ENCODE assay signal across 9 cellular contexts in the genomic region with DNA sequence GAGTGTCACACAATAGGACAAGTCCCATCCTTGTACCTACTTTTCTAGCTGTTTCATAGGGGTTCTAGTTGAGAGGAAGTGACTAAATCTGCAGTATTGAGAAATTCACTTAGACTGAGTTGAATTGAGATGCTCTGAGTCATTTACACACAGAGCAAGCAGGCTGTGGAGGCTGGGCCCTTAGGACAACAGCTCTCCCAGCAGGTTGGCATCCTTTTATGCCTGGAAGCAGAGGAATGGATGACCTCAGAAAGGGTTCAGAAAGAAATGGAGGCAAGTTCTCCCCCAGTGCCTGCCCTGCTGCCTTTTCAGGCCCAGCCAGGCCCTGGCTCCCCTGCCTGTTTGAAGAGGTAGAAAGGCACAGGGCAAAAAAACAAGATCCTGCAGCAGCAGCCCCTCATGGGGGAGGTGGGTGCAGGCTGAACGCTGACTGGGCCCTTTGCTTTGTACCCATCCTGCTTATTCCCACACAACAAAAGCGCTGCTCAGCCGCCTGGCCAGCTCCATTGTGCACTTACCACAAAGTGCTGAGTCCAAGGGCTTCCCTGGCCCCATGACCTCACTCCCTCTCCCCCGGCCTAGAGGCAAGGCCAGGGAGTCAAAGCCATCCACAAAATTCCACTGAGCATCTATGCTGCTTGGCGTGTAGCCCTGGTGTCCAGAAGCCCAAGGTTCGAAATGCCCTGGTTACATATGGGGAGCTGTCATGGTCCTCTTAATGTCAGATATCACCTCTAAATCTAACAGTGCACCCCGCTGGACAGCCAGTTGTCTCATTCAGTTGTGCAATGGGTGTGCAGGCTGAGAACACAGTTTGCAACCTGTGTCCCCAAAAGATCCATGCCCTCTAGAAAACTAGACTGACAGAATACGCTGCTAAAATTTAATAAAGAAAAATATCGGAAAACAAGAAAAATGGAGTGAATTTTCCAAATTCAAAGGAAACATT. TPM values are rescaled to one million over a fixed set of nuclear protein-coding genes. Genes with fewer than 3 reads are reported as not detected.
DNase-seq lines count a peak whose midpoint lies in the region; ATAC-seq, FAIRE-seq and TF ChIP-seq lines count a peak whose summit lies in the region.
"Had no signal": no experiment of that assay in that cellular context is flagged by ENCODE, and none has a peak within 500 bp of the region (broad histone marks: within the 10 kb centered on the region; RNA-seq: fewer than 3 reads in every experiment).

No MANE protein-coding gene starts in this region.

- H3K4me1 Mint-ChIP-seq in T-helper 17 cell, result no peaks in the 10 kb centered on the region

- DNase-seq in ACHN (peak; percentile 98), H54 (ENCODE audit: insufficient read length, low spot score) (peak; percentile 88), T-helper 17 cell (no peak), fibroblast of villous mesenchyme (ENCODE audit: low read depth) (peak; percentile 94), pulmonary artery endothelial cell (ENCODE audit: low read depth, low spot score) (peak; percentile 67), NCI-H2029 treated with DMSO at 0.1 percent for 48 hours (lab: John Stamatoyannopoulos, UW) (no peak)

- in situ Hi-C loops in ACHN (cut with HindIII; ENCODE audit: low pct_ligation_motif_present, low pct_unique_long_range_greater_than_20kb, low sequenced_read_pairs), result no loop called here

- no peak for TF ChIP-seq POLR2A in H54 (IDR thresholded peaks at IDR 0.05; ENCODE audit: low read depth, low read length)

- FAIRE-seq in H54 (lab: Jason Lieb, UNC), result peak; percentile 82
- FAIRE-seq: frontal cortex had no signal

- H3K27ac Mint-ChIP-seq in T-helper 17 cell, result no peak overlapping the region

- ATAC-seq in T-helper 17 cell (peak; percentile 35), GM19455 (IDR thresholded peaks at IDR 0.05; ENCODE audit: unreplicated experiment) (no peak), GM18867 (IDR thresholded peaks at IDR 0.05; ENCODE audit: unreplicated experiment) (no peak)

- TF ChIP-seq CTCF in fibroblast of villous mesenchyme (IDR thresholded peaks at IDR 0.05; ENCODE audit: insufficient read depth, low read depth, low read length), result no peak

- H3K36me3 Mint-ChIP-seq in T-helper 17 cell (ENCODE audit: low read depth), result peaks cover 2% of the 10 kb centered on the region

- no peaks in the 10 kb centered on the region for H3K27me3 Mint-ChIP-seq in T-helper 17 cell

- no peaks in the 10 kb centered on the region for H3K9me3 ChIP-seq in T-helper 17 cell (ENCODE audit: control insufficient read depth, low read length, poor library complexity, severe bottlenecking)

- H3K4me3 ChIP-seq in fibroblast of villous mesenchyme (ENCODE audit: low read depth, low read length), result no peak overlapping the region

- H3K4me3 Mint-ChIP-seq in T-helper 17 cell, result no peak overlapping the region

RNA-seq across cellular contexts. Expression of gene CRYBA1, which starts 5.4 kb away (rescaled TPM):
- total RNA-seq in T-helper 17 cell (not detected), fibroblast of villous mesenchyme (0.43 TPM in 1 of 2 replicates, not detected in the other), pulmonary artery endothelial cell (not detected in 2 replicates)
- total RNA-seq: frontal cortex had no signal

RNA-seq across cellular contexts. Expression of gene NUFIP2, which starts 52.7 kb away (rescaled TPM):
- total RNA-seq in T-helper 17 cell (10 to 100 TPM; 70.0 to 76.8 TPM), fibroblast of villous mesenchyme (39.0 and 67.4 TPM in 2 replicates), pulmonary artery endothelial cell (30.3 and 45.9 TPM in 2 replicates)

Comparison
In these comparisons a context has a peak if more than half of its experiments do, and no peak if none do; other contexts are left out.
1. DNase-seq: peak in ACHN (single experiment), H54 (single experiment), fibroblast of villous mesenchyme (single experiment) and pulmonary artery endothelial cell (single experiment); none in T-helper 17 cell (0 of 3) and NCI-H2029 treated with DMSO at 0.1 percent for 48 hours (single experiment).